Comparison of ENCODE assay signal across 8 cellular contexts in genomic region chr11:64879226-64879900, GRCh38. TPM values are rescaled to one million over a fixed set of nuclear protein-coding genes. Genes with fewer than 3 reads are reported as not detected.
DNase-seq lines count a peak whose midpoint lies in the region; ATAC-seq and TF ChIP-seq lines count a peak whose summit lies in the region.

No MANE protein-coding gene starts in this region.

- peak overlapping the region; percentile 80 for H3K27ac ChIP-seq in neuronal stem cell (replicated peaks; ENCODE audit: low read length)

- H2BK120ac ChIP-seq in neuronal stem cell (ENCODE audit: low read depth, low read length) = peak overlapping the region; percentile 57

- H3K36me3 Mint-ChIP-seq in endothelial cell (ENCODE audit: low read depth, unreplicated experiment) = peaks cover 17% of the 10 kb centered on the region

- peak overlapping the region; percentile 93 for H2BK5ac ChIP-seq in neuronal stem cell (ENCODE audit: low read length)

- H3K4me3 ChIP-seq in neuronal stem cell (ENCODE audit: low read length in 2 of 2) = peak overlapping the region; percentile 88 to 97

- H3K36me3 ChIP-seq in neuronal stem cell (replicated peaks in 1 of 2; ENCODE audit: control insufficient read depth in 2 of 2, insufficient read depth in 2 of 2, low read length in 2 of 2) = peaks cover 3 to 4% of the 10 kb centered on the region in 2 donors

- peak overlapping the region; percentile 96 for H3K4me2 ChIP-seq in neuronal stem cell (ENCODE audit: insufficient read depth, low read length, poor library complexity, severe bottlenecking)

- DNase-seq in OCI-M1 (lab: John Stamatoyannopoulos, UW) = peak; percentile 61
- DNase-seq in endothelial cell (ENCODE audit: low spot score) = no peak
- DNase-seq in neuronal stem cell (ENCODE audit: low spot score) = no peak
- no peak for DNase-seq in SHP77 treated with DMSO at 0.1 percent for 48 hours (lab: John Stamatoyannopoulos, UW)
- DNase-seq in NCI-H146 (lab: John Stamatoyannopoulos, UW) = no peak
- DNase-seq in NCI-H345 treated with DMSO at 0.1 percent for 48 hours (lab: John Stamatoyannopoulos, UW; ENCODE audit: unreplicated experiment) = no peak

- H3K14ac ChIP-seq in neuronal stem cell (ENCODE audit: low read length) = peak overlapping the region; percentile 14

- peak overlapping the region; percentile 77 for H4K91ac ChIP-seq in neuronal stem cell (ENCODE audit: low read depth, low read length, poor library complexity)

- H3K18ac ChIP-seq in neuronal stem cell (ENCODE audit: low read length) = peak overlapping the region; percentile 96

- peaks cover 10% of the 10 kb centered on the region for H3K79me1 ChIP-seq in neuronal stem cell (ENCODE audit: low read depth, low read length)

- peak overlapping the region; percentile 24 for H3K4ac ChIP-seq in neuronal stem cell (ENCODE audit: low read length)

- H3K4me3 Mint-ChIP-seq in endothelial cell (ENCODE audit: unreplicated experiment) = peak overlapping the region; percentile 95

- peak overlapping the region; percentile 71 for H2AK5ac ChIP-seq in neuronal stem cell (ENCODE audit: low read depth, low read length)

- peaks cover 19 to 34% of the 10 kb centered on the region in 2 donors for H3K4me1 ChIP-seq in neuronal stem cell (ENCODE audit: control insufficient read depth in 2 of 2, insufficient read depth in 1 of 2, low read depth in 1 of 2, low read length in 2 of 2)

- TF ChIP-seq CTCF in endothelial cell (IDR thresholded peaks at IDR 0.05; ENCODE audit: unreplicated experiment) = no peak

- ATAC-seq in GM21447 (IDR thresholded peaks at IDR 0.05; ENCODE audit: unreplicated experiment) (peak; percentile 2), HG03135 (IDR thresholded peaks at IDR 0.05; ENCODE audit: unreplicated experiment) (no peak)

- H2BK15ac ChIP-seq in neuronal stem cell (ENCODE audit: low read length) = peak overlapping the region; percentile 46

- H3K27me3 Mint-ChIP-seq in endothelial cell (ENCODE audit: unreplicated experiment) = peaks cover 13% of the 10 kb centered on the region

- peak overlapping the region; percentile 96 for H3K27ac Mint-ChIP-seq in endothelial cell (ENCODE audit: unreplicated experiment)

- no peak overlapping the region for H4K8ac ChIP-seq in neuronal stem cell (ENCODE audit: low read depth, low read length)

- H3K4me1 Mint-ChIP-seq in endothelial cell (ENCODE audit: unreplicated experiment) = peaks cover 18% of the 10 kb centered on the region

- H2BK12ac ChIP-seq in neuronal stem cell (ENCODE audit: low read length) = no peak overlapping the region

- H3K9ac ChIP-seq in neuronal stem cell (ENCODE audit: low read depth, low read length, poor library complexity) = peak overlapping the region; percentile 97

- H2AFZ ChIP-seq in neuronal stem cell (ENCODE audit: low read length) = peak overlapping the region; percentile 90

- no CpG with 5 or more reads among the region's 16 CpGs for whole genome bisulfite sequencing in neuronal stem cell (ENCODE audit: extremely low coverage in 2 of 2, insufficient read length in 2 of 2, insufficient replicate concordance in 1 of 2), 2 donors

- H3K9me3 Mint-ChIP-seq in endothelial cell (ENCODE audit: unreplicated experiment) = no peaks in the 10 kb centered on the region

- H3K23ac ChIP-seq in neuronal stem cell (ENCODE audit: low read depth, low read length, poor library complexity) = peak overlapping the region; percentile 97

- H3K27me3 ChIP-seq in neuronal stem cell (ENCODE audit: control insufficient read depth in 3 of 3, insufficient read depth in 3 of 3, low read depth in 1 of 3, low read length in 3 of 3) = peaks cover 0 to 15% (median 0%) of the 10 kb centered on the region in 3 experiments

- no peaks in the 10 kb centered on the region for H3K9me3 ChIP-seq in neuronal stem cell (replicated peaks in 1 of 2; ENCODE audit: control insufficient read depth in 2 of 2, insufficient read depth in 1 of 2, low read depth in 1 of 2, low read length in 2 of 2)

RNA-seq across cellular contexts. Expression of gene EHD1, which starts 0.9 kb away (rescaled TPM):
- total RNA-seq in endothelial cell (ENCODE audit: unreplicated experiment) = 84.0 TPM
- 24.4 TPM for polyA plus RNA-seq in neuronal stem cell (2013, experiment 1 of 2)
- 23.3 TPM for polyA plus RNA-seq in neuronal stem cell (2013, experiment 2 of 2)

RNA-seq across cellular contexts. Expression of gene CDC42BPG, which starts 34.9 kb away (rescaled TPM):
- total RNA-seq in endothelial cell (ENCODE audit: unreplicated experiment) = 4.1 TPM
- 1.1 TPM for polyA plus RNA-seq in neuronal stem cell (2013, experiment 1 of 2)
- polyA plus RNA-seq in neuronal stem cell (2013, experiment 2 of 2) = 1.1 TPM

RNA-seq across cellular contexts. Expression of gene ATG2A, which starts 37.6 kb away (rescaled TPM):
- 22.4 TPM for total RNA-seq in endothelial cell (ENCODE audit: unreplicated experiment)
- 5.3 TPM for polyA plus RNA-seq in neuronal stem cell (2013, experiment 1 of 2)
- 5.5 TPM for polyA plus RNA-seq in neuronal stem cell (2013, experiment 2 of 2)

RNA-seq across cellular contexts. Expression of gene PPP2R5B, which starts 45.1 kb away (rescaled TPM):
- 13.3 TPM for total RNA-seq in endothelial cell (ENCODE audit: unreplicated experiment)
- 5.7 TPM for polyA plus RNA-seq in neuronal stem cell (2013, experiment 1 of 2)
- polyA plus RNA-seq in neuronal stem cell (2013, experiment 2 of 2) = 6.1 TPM

RNA-seq across cellular contexts. Expression of gene GPHA2, which starts 56.3 kb away (rescaled TPM):
- total RNA-seq in endothelial cell (ENCODE audit: unreplicated experiment) = not detected
- polyA plus RNA-seq in neuronal stem cell (2013, experiment 1 of 2) = 0.84 TPM
- polyA plus RNA-seq in neuronal stem cell (2013, experiment 2 of 2) = 0.89 TPM
